1 cellular context compared by ENCODE assay signal in genomic region chr19:43688059-43688763, GRCh38.
TF ChIP-seq lines count a peak whose summit lies in the region.

No MANE protein-coding gene starts in this region.

TF ChIP-seq in SK-N-SH, 30 proteins besides CTCF, POLR2A, EP300 and RAD21 (continued from another document):
- TF ChIP-seq, protein P1, sequence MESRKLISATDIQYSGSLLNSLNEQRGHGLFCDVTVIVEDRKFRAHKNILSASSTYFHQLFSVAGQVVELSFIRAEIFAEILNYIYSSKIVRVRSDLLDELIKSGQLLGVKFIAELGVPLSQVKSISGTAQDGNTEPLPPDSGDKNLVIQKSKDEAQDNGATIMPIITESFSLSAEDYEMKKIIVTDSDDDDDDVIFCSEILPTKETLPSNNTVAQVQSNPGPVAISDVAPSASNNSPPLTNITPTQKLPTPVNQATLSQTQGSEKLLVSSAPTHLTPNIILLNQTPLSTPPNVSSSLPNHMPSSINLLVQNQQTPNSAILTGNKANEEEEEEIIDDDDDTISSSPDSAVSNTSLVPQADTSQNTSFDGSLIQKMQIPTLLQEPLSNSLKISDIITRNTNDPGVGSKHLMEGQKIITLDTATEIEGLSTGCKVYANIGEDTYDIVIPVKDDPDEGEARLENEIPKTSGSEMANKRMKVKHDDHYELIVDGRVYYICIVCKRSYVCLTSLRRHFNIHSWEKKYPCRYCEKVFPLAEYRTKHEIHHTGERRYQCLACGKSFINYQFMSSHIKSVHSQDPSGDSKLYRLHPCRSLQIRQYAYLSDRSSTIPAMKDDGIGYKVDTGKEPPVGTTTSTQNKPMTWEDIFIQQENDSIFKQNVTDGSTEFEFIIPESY (IDR thresholded peaks at IDR 0.05; ENCODE audit: borderline replicate concordance, low read depth), result no peak
